In the genomic region with DNA sequence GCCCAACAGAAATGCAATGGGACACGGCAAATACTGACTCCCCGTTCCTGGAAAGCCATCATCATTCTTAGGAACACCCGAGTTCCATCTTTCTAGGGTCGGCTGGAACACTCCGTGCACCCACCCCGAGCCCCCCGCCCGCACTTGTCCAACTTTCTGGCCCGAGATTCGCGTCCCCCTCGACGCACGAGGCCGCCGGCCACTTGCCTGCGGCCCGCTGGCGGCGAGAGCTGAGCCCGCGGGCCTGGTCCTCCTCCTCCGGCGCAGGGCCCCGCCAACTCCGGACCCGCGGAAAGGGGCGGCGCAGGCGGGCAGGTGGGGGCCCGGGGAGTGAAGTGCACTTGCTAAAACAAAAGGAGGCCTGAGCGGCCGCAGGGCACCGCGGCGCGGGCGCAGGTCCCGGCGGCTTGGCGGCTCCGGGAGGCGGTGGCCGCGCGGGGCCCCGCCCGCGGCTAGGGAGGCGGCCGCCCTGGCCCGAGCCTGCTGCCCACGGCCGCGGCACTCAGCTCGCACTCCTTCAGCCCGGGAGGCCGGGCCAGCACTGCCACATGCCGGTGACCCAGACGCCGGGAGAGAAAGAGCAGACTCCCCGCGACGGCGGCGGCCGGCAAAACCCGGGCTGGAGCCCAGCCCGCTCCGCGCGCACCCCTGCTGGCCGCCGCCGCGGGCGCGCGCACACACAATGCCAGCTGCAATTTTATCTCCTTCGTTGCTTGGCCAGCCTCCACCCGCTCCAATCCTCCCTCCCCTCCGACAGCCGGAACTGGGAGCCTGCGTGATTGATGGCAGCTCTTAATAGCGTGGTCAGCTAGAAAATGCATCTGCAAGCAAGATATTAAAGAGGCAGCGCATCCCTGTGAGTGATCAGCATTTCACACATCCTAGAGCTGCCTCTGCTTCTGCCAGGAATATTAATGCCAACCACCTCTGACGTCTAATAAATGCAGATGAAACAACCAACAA, we compare ENCODE assay signal across 8 cellular contexts.
A peak's percentile ranks its signal among the peaks of the same experiment; 100 is the strongest.
DNase-seq lines count a peak whose midpoint lies in the region; ATAC-seq and TF ChIP-seq lines count a peak whose summit lies in the region.

No MANE protein-coding gene starts in this region.

- peak overlapping the region; percentile 79 to 89 for H3K27ac ChIP-seq in coronary artery
- peak overlapping the region; percentile 55 for H3K27ac ChIP-seq in layer of hippocampus (ENCODE audit: low read depth, low read length)

- ATAC-seq in GM19025 (IDR thresholded peaks at IDR 0.05; ENCODE audit: low read depth, unreplicated experiment) (peak; percentile 73), HG03280 (IDR thresholded peaks at IDR 0.05; ENCODE audit: unreplicated experiment) (peak; percentile 74)

- no peaks in the 10 kb centered on the region for H3K27me3 ChIP-seq in layer of hippocampus (ENCODE audit: control insufficient read depth, insufficient read depth, low read length)

- DNase-seq in AG20443 (ENCODE audit: low spot score) (peak; percentile 95), NCI-H446 treated with DMSO at 0.1 percent for 48 hours (lab: John Stamatoyannopoulos, UW) (peak; percentile 99), coronary artery (ENCODE audit: low spot score) (peak; percentile 93)
- peak; percentile 13 to 49 for DNase-seq in activated CD4-positive, alpha-beta T cell treated with anti-CD3 and anti-CD28 coated beads for 24 hours (ENCODE audit: low read depth in 2 of 2)
- peak; percentile 13 to 61 (median 34) for DNase-seq in stimulated activated CD4-positive, alpha-beta T cell treated with anti-CD3 and anti-CD28 coated beads, Interleukin-1b, Interleukin-23, amount 100 ng/mL, for 24 hours (ENCODE audit: low read depth in 4 of 4, low spot score in 1 of 4)

- no peak for TF ChIP-seq CTCF in coronary artery (IDR thresholded peaks at IDR 0.05)

- H3K4me3 ChIP-seq in coronary artery = peak overlapping the region; percentile 90

Comparison
In these comparisons a context has a peak if more than half of its experiments do, and no peak if none do; other contexts are left out.
1. Peak in every context shown above with its lines: DNase-seq, ATAC-seq, H3K4me3 ChIP-seq and H3K27ac ChIP-seq.
2. DNase-seq: peak in every context shown above with its lines; median percentile 99 in NCI-H446 treated with DMSO at 0.1 percent for 48 hours; 95 in AG20443; 93 in coronary artery; 34 in stimulated activated CD4-positive, alpha-beta T cell treated with anti-CD3 and anti-CD28 coated beads, Interleukin-1b, Interleukin-23, amount 100 ng/mL, for 24 hours; 31 in activated CD4-positive, alpha-beta T cell treated with anti-CD3 and anti-CD28 coated beads for 24 hours.